8 cellular contexts compared by ENCODE assay signal in the genomic region with DNA sequence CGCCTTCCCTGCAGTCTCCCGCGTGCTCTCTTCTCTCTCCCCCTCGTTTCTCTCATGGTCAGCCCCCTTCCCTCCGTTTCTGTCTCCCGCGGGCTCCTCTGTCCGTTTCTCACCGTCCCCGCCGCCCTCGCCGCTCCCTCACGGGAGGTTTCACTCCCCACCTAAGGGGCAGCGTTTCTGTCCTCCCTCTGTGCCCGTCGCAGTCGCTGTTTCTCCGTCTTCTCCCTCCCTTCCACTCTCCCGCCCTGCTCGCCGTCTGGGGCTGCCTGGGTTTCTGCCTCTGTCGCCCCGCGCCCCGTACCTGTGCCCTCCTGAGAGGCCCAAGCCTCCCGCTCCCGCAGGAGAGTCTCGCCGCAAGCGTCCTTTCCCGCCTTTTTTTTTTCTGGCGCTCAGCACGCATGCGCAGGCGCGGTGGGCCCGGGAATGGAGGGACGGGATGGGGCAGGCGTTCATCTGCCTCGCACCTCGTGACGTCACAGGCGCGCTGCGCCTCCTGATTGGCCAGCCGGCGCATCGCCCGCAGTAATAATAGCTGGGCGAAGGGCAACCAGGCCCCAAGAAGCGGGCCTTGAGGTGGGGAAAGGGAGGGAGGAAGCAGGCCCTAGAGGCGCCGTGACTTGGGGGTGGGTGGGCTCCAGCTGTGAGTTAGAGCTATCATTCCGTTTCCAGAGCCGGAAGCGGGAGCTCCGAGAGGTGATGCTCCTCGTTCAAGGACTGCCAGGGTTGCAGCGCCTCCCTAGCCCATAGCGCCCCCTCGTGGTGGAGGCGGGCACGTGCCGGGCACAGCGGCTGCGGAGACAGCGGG.
DNase-seq lines count a peak whose midpoint lies in the region; ATAC-seq, FAIRE-seq and TF ChIP-seq lines count a peak whose summit lies in the region.

No MANE protein-coding gene starts in this region.

- peak; percentile 75 for DNase-seq in NCI-H2081 treated with DMSO at 0.1 percent for 48 hours (lab: John Stamatoyannopoulos, UW)
- peak; percentile 94 for DNase-seq in UCSD-AML1 (lab: John Stamatoyannopoulos, UW; ENCODE audit: unreplicated experiment)
- peak; percentile 84 for DNase-seq in brain microvascular endothelial cell

- peak; percentile 16 for FAIRE-seq in A204.1 (lab: Jason Lieb, UNC)

- in situ Hi-C loops in brain microvascular endothelial cell (cut with HindIII; ENCODE audit: low pct_ligation_motif_present, low sequenced_read_pairs) = no loop called here

- H3K4me3 ChIP-seq in brain microvascular endothelial cell (ENCODE audit: low read depth, low read length) = peak overlapping the region; percentile 51
- H3K4me3 ChIP-seq in iPS-18c (ENCODE audit: insufficient read depth, low read depth, low read length) = peak overlapping the region; percentile 38
- H3K4me3 ChIP-seq in skin epidermis = peak overlapping the region; percentile 13 to 44 (median 30)

- peak; percentile 93 for TF ChIP-seq CTCF in brain microvascular endothelial cell (IDR thresholded peaks at IDR 0.05; ENCODE audit: low read depth, low read length, missing control alignments)

- H3K27me3 ChIP-seq in brain microvascular endothelial cell (replicated peaks) = no peaks in the 10 kb centered on the region

- peaks cover 7% of the 10 kb centered on the region for H3K9me3 ChIP-seq in iPS-18c (ENCODE audit: control insufficient read depth, insufficient read depth, low read length)

- H3K27ac ChIP-seq in brain microvascular endothelial cell (no peak overlapping the region), skin epidermis (peak overlapping the region in 11 of 21 experiments; percentile 38 to 84 (median 64))

- peak; percentile 96 for ATAC-seq in GM18511 (IDR thresholded peaks at IDR 0.05; ENCODE audit: unreplicated experiment)
- ATAC-seq in HG03045 (IDR thresholded peaks at IDR 0.05; ENCODE audit: unreplicated experiment) = peak; percentile 91

- H3K36me3 ChIP-seq in brain microvascular endothelial cell (replicated peaks) = peaks cover 11% of the 10 kb centered on the region
